15 cellular contexts compared by ENCODE assay signal in the genomic region with DNA sequence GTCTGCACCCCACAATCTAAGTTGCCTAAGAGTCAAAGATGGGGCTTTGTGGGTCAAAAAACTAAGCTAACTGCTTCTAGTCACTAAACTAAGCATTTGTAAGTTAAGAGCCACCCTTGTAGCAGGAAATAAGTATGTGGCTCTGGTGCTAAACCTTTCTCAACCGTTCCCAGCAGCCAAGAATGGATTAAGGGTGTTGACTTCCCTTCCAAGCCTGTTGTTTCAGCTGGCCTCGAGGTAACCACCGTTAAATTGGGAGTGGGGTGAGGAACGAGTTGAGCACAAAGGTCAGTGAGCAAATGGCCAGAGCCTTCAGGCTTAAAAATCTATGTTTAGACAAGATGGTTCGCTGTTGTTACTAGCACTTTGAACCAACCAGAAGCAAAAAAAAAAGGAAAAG.
A peak's percentile ranks its signal among the peaks of the same experiment; 100 is the strongest.
DNase-seq lines count a peak whose midpoint lies in the region; ATAC-seq, FAIRE-seq and TF ChIP-seq lines count a peak whose summit lies in the region.
"Had no signal": no experiment of that assay in that cellular context is flagged by ENCODE, and none has a peak within 500 bp of the region (broad histone marks: within the 10 kb centered on the region; RNA-seq: fewer than 3 reads in every experiment).

No MANE protein-coding gene starts in this region.

- peak overlapping the region; percentile 89 for H3K27ac Mint-ChIP-seq in CD4-positive, alpha-beta T cell
- H3K27ac Mint-ChIP-seq in astrocyte (ENCODE audit: unreplicated experiment) (no peak overlapping the region), natural killer cell (peak overlapping the region; percentile 89 to 91)
- H3K27ac Mint-ChIP-seq: mesothelial cell of epicardium had no signal

- no peak overlapping the region for H3K9ac ChIP-seq in astrocyte (ENCODE audit: low read length)

- FAIRE-seq in astrocyte (lab: Jason Lieb, UNC) = no peak
- FAIRE-seq: K562 had no signal

- no peaks in the 10 kb centered on the region for H3K79me2 ChIP-seq in astrocyte (ENCODE audit: insufficient read depth, low read length)

- H3K4me1 ChIP-seq in astrocyte (ENCODE audit: insufficient read depth, low read length) = peaks cover 10% of the 10 kb centered on the region
- H3K4me1 ChIP-seq in adrenal gland (replicated peaks in 1 of 2) = peaks cover 4 to 8% of the 10 kb centered on the region in 2 donors
- H3K4me1 ChIP-seq: colonic mucosa, uterus had no signal

- H3K4me2 ChIP-seq in astrocyte (ENCODE audit: low read length) = peak overlapping the region; percentile 20

- TF ChIP-seq POLR2A in adrenal gland (IDR thresholded peaks at IDR 0.05) = no peak

- no peak overlapping the region for H3K4me3 Mint-ChIP-seq in CD4-positive, alpha-beta T cell
- no peak overlapping the region for H3K4me3 Mint-ChIP-seq in astrocyte (ENCODE audit: unreplicated experiment)
- H3K4me3 Mint-ChIP-seq in natural killer cell = peak overlapping the region; percentile 68
- H3K4me3 Mint-ChIP-seq: mesothelial cell of epicardium had no signal

- no peaks in the 10 kb centered on the region for H3K27me3 Mint-ChIP-seq in CD4-positive, alpha-beta T cell
- peaks cover 2% of the 10 kb centered on the region for H3K27me3 Mint-ChIP-seq in astrocyte (ENCODE audit: low read depth, unreplicated experiment)
- H3K27me3 Mint-ChIP-seq in natural killer cell (ENCODE audit: low read depth in 2 of 2) = no peaks in the 10 kb centered on the region

- no peak for TF ChIP-seq CTCF in CD4-positive, alpha-beta T cell (IDR thresholded peaks at IDR 0.05)
- TF ChIP-seq CTCF in astrocyte (IDR thresholded peaks at IDR 0.05; ENCODE audit: insufficient read depth, low read depth, low read length) = no peak
- TF ChIP-seq CTCF in natural killer cell (IDR thresholded peaks at IDR 0.05) = no peak
- TF ChIP-seq CTCF in adrenal gland (IDR thresholded peaks at IDR 0.05) = no peak

- H3K36me3 Mint-ChIP-seq in CD4-positive, alpha-beta T cell (ENCODE audit: low read depth) = no peaks in the 10 kb centered on the region
- H3K36me3 Mint-ChIP-seq in astrocyte (ENCODE audit: low read depth, unreplicated experiment) (peaks cover 2% of the 10 kb centered on the region), natural killer cell (no peaks in the 10 kb centered on the region)
- H3K36me3 Mint-ChIP-seq: mesothelial cell of epicardium had no signal

- intact Hi-C loops in CD4-positive, alpha-beta T cell (cut with DNase I, micrococcal nuclease) = loop anchor here (10.0 kb wide), 4 partner anchors 373 to 957 kb away; a partner anchor contains a TSS
- intact Hi-C loops in natural killer cell (cut with micrococcal nuclease) (loop anchor here (1.0 to 10.0 kb wide), 7 partner anchors 12 to 753 kb away; a partner anchor contains a TSS), adrenal gland (cut with DNase I) (loop anchor here in 1 of 2 donors (10.0 kb wide), 1 partner anchor 213 kb away; no protein-coding TSS in a partner anchor)

- CTCF ChIA-PET in CD4-positive, alpha-beta T cell (lab: Charles Lee) = interaction anchor here (1.6 kb wide), 1 partner anchor 12 kb away, joined by 3 read pairs; no protein-coding TSS in a partner anchor

- 14 to 25% (median 24%) methylated on average over 5 of the region's 5 CpGs for WGBS in adrenal gland, 4 donors

- no peaks in the 10 kb centered on the region for H3K9me3 ChIP-seq in CD4-positive, alpha-beta T cell (ENCODE audit: control insufficient read depth, low read length)
- H3K9me3 ChIP-seq in MG63 = no peaks in the 10 kb centered on the region
- H3K9me3 ChIP-seq in astrocyte (ENCODE audit: insufficient read depth, low read depth, low read length) = no peaks in the 10 kb centered on the region
- H3K9me3 ChIP-seq in adrenal gland (replicated peaks in 1 of 3) = no peaks in the 10 kb centered on the region
- H3K9me3 ChIP-seq: colonic mucosa, uterus had no signal

- POLR2A ChIA-PET in CD4-positive, alpha-beta T cell (lab: Charles Lee) = interaction anchor here (0.7 to 2.8 kb wide), 10 partner anchors 10 to 373 kb away, joined by 3 to 36 read pairs (median 4); a partner anchor contains a TSS

- H3K4me3 ChIP-seq in MG63 (no peak overlapping the region), astrocyte (ENCODE audit: insufficient read depth, low read depth, low read length) (no peak overlapping the region), adrenal gland (no peak overlapping the region)
- H3K4me3 ChIP-seq: colonic mucosa, K562, uterus had no signal

- H4K20me1 ChIP-seq in astrocyte (ENCODE audit: insufficient read depth, low read length) = no peaks in the 10 kb centered on the region

- H3K27me3 ChIP-seq in CD4-positive, alpha-beta T cell (ENCODE audit: control insufficient read depth, insufficient read depth, low read length) = no peaks in the 10 kb centered on the region
- H3K27me3 ChIP-seq in MG63 = no peaks in the 10 kb centered on the region
- no peaks in the 10 kb centered on the region for H3K27me3 ChIP-seq in astrocyte (ENCODE audit: insufficient read depth, low read length)
- H3K27me3 ChIP-seq in adrenal gland = no peaks in the 10 kb centered on the region
- H3K27me3 ChIP-seq: colonic mucosa, uterus had no signal

- H2AFZ ChIP-seq in astrocyte (ENCODE audit: low read depth, low read length) = no peak overlapping the region

- H3K9me3 Mint-ChIP-seq in CD4-positive, alpha-beta T cell = no peaks in the 10 kb centered on the region
- no peaks in the 10 kb centered on the region for H3K9me3 Mint-ChIP-seq in astrocyte (ENCODE audit: unreplicated experiment)
- peaks cover 0 to 2% of the 10 kb centered on the region in 2 donors for H3K9me3 Mint-ChIP-seq in natural killer cell

- H3K27ac ChIP-seq in CD4-positive, alpha-beta T cell (ENCODE audit: low read depth, low read length) = no peak overlapping the region
- H3K27ac ChIP-seq in astrocyte (ENCODE audit: low read depth, low read length) (no peak overlapping the region), adrenal gland (no peak overlapping the region)
- H3K27ac ChIP-seq: colonic mucosa, RWPE1, uterus had no signal

- no peak for DNase-seq in CD4-positive, alpha-beta T cell
- DNase-seq in MG63 (peak; percentile 70), astrocyte (ENCODE audit: low read depth) (peak; percentile 59), natural killer cell (peak; percentile 39), adrenal gland (no peak), GOT3 (lab: John Stamatoyannopoulos, UW) (no peak)
- DNase-seq in stimulated activated CD4-positive, alpha-beta T cell treated with anti-CD3 and anti-CD28 coated beads, Interleukin-4, amount 100 ng/mL, for 24 hours = no peak
- DNase-seq: colonic mucosa, NCI-H187, NCI-H510A treated with DMSO at 0.1 percent for 48 hours, uterus had no signal

- H3K36me3 ChIP-seq in MG63 (no peaks in the 10 kb centered on the region), astrocyte (ENCODE audit: insufficient read depth, low read length) (no peaks in the 10 kb centered on the region), adrenal gland (replicated peaks in 1 of 2) (no peaks in the 10 kb centered on the region)
- H3K36me3 ChIP-seq: colonic mucosa, uterus had no signal

- ATAC-seq in CD4-positive, alpha-beta T cell (ENCODE audit: poor library complexity) = no peak
- ATAC-seq in natural killer cell (peak; percentile 22 to 38 (median 32)), GM18502 (IDR thresholded peaks at IDR 0.05; ENCODE audit: poor library complexity, unreplicated experiment) (no peak)
- ATAC-seq: K562 had no signal

- H3K4me1 Mint-ChIP-seq in CD4-positive, alpha-beta T cell (ENCODE audit: low read depth) = peaks cover 67% of the 10 kb centered on the region
- no peaks in the 10 kb centered on the region for H3K4me1 Mint-ChIP-seq in astrocyte (ENCODE audit: low read depth, unreplicated experiment)
- H3K4me1 Mint-ChIP-seq in natural killer cell = peaks cover 90 to 93% of the 10 kb centered on the region in 2 donors

Comparison
In these comparisons a context has a peak if more than half of its experiments do, and no peak if none do; other contexts are left out.
1. ATAC-seq: peak in natural killer cell (3 of 3); none in CD4-positive, alpha-beta T cell (single experiment) and GM18502 (single experiment).
2. DNase-seq: peak in MG63 (single experiment), astrocyte (single experiment) and natural killer cell (single experiment); none in CD4-positive, alpha-beta T cell (0 of 10), adrenal gland (0 of 7), GOT3 (single experiment) and stimulated activated CD4-positive, alpha-beta T cell treated with anti-CD3 and anti-CD28 coated beads, Interleukin-4, amount 100 ng/mL, for 24 hours (single experiment).